In the genomic region with DNA sequence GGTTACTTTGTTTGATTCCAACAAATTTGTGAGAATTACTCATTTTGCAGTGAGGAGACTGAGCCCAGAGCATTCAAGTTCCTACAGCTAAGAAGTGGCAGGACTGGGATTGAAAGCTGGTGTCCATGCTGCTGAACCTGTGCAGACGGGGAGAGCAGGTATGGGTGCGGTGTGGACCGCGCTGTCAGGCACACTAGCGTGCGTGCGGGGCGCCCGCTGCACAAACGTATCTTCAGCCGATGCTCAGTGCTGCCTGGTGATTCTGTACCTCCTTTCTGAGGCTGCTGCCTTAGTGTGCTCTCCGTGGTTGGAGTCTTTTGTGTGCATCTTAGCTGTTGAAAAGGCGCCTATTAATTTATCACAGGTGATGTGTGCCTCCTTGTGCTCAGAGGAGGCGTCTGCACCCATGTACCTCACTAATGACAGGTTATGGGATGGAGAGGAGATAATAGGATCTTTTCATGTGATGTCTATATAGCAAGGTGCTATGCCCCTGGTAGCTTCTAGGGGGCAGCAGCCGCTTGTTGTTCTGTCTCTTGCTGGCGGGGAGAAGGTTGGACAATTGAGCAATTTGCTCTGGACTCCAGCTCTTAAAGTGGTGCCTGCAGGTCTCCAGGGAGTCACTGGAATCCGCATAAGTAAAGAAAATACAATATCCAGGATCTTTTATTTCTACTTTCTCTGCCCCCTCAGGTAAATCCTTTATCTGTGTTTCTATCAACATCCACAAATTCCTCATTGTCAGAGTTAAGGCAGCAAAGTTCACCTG, we compare ENCODE assay signal across 9 cellular contexts. TPM values are rescaled to one million over a fixed set of nuclear protein-coding genes. Genes with fewer than 3 reads are reported as not detected.
DNase-seq lines count a peak whose midpoint lies in the region; ATAC-seq, FAIRE-seq and TF ChIP-seq lines count a peak whose summit lies in the region.
"Had no signal": no experiment of that assay in that cellular context is flagged by ENCODE, and none has a peak within 500 bp of the region (broad histone marks: within the 10 kb centered on the region; RNA-seq: fewer than 3 reads in every experiment).

No MANE protein-coding gene starts in this region.

- peak; percentile 91 for ATAC-seq in HepG2
- ATAC-seq in stimulated activated naive B cell treated with anti-CD40 and anti-IgM and Interleukin-4, amounts not matched to agents 10 μg/mL and 1 μg/mL and 100 μg/mL, for 72 hours (replicated peaks) = peak; percentile 57 to 58
- no peak for ATAC-seq in GM21526 (IDR thresholded peaks at IDR 0.05; ENCODE audit: low FRiP score, unreplicated experiment)

- peak; percentile 86 for TF ChIP-seq CTCF in HFF-Myc (IDR thresholded peaks at IDR 0.05; ENCODE audit: low read depth, low read length, missing control alignments)
- TF ChIP-seq CTCF in WI38 (IDR thresholded peaks at IDR 0.05; ENCODE audit: low read depth, low read length) = peak; percentile 91
- peak; percentile 91 for TF ChIP-seq CTCF in chondrocyte (IDR thresholded peaks at IDR 0.05)
- TF ChIP-seq CTCF in HepG2 (CRISPR knock-in tag; IDR thresholded peaks at IDR 0.05) = peak; percentile 88

- POLR2A ChIA-PET in CD8-positive, alpha-beta memory T cell (lab: Charles Lee) = interaction anchor here (0.6 to 1.2 kb wide), 2 partner anchors 10 to 12 kb away, joined by 3 to 6 read pairs; no protein-coding TSS in a partner anchor
- POLR2A ChIA-PET in HepG2 (lab: Yijun Ruan, JAX) = interaction anchor here (1.0 kb wide), 1 partner anchor 178 kb away, joined by 3 read pairs; no protein-coding TSS in a partner anchor

- no peak for TF ChIP-seq POLR2A in HepG2 (IDR thresholded peaks at IDR 0.05; ENCODE audit: insufficient read depth in 1 of 2, low read depth in 2 of 2, low read length in 2 of 2)

- H3K4me3 ChIP-seq in CD8-positive, alpha-beta memory T cell (ENCODE audit: low read length) = no peak overlapping the region
- H3K4me3 ChIP-seq in HFF-Myc (replicated peaks; ENCODE audit: low read depth, low read length) (no peak overlapping the region), WI38 (ENCODE audit: low read depth, low read length) (no peak overlapping the region), HepG2 (replicated peaks in 1 of 3; ENCODE audit: insufficient read depth in 1 of 3, low read depth in 2 of 3, low read length in 3 of 3) (no peak overlapping the region)

- H3K36me3 ChIP-seq in CD8-positive, alpha-beta memory T cell (ENCODE audit: insufficient read depth, low read length) = no peaks in the 10 kb centered on the region
- peaks cover 0 to 3% of the 10 kb centered on the region in 2 experiments; a peak in 1 of 5 replicates for H3K36me3 ChIP-seq in HepG2 (replicated peaks in 1 of 2; ENCODE audit: control insufficient read depth in 1 of 2, insufficient read depth in 2 of 2, low read length in 2 of 2)

- H3K4me2 ChIP-seq in HepG2 (ENCODE audit: low read depth, low read length) = no peak overlapping the region

- H3K4me1 ChIP-seq in CD8-positive, alpha-beta memory T cell (ENCODE audit: insufficient read depth, low read length) = peaks cover 42% of the 10 kb centered on the region
- H3K4me1 ChIP-seq in HepG2 (ENCODE audit: insufficient read depth, low read length) = peaks cover 63% of the 10 kb centered on the region

- H2AFZ ChIP-seq in HepG2 (ENCODE audit: low read length) = no peak overlapping the region

- H3K27me3 ChIP-seq in CD8-positive, alpha-beta memory T cell (ENCODE audit: insufficient read depth, low read length, poor library complexity, severe bottlenecking) = no peaks in the 10 kb centered on the region
- H3K27me3 ChIP-seq in HepG2 (ENCODE audit: control insufficient read depth in 1 of 2, insufficient read depth in 2 of 2, low read length in 2 of 2) = no peaks in the 10 kb centered on the region

- H3K36me3 Mint-ChIP-seq in CD8-positive, alpha-beta memory T cell = peaks cover 0 to 5% (median under 1%) of the 10 kb centered on the region in 3 donors
- H3K36me3 Mint-ChIP-seq in chondrocyte (ENCODE audit: low read depth) = no peaks in the 10 kb centered on the region
- peaks cover 5 to 8% of the 10 kb centered on the region in 2 donors for H3K36me3 Mint-ChIP-seq in stimulated activated naive B cell treated with anti-CD40 and anti-IgM and Interleukin-4, amounts not matched to agents 10 μg/mL and 1 μg/mL and 100 μg/mL, for 72 hours
- H3K36me3 Mint-ChIP-seq: IgD-negative memory B cell had no signal

- no peak overlapping the region for H3K27ac ChIP-seq in CD8-positive, alpha-beta memory T cell (ENCODE audit: low read depth, low read length)
- H3K27ac ChIP-seq in HepG2 (ENCODE audit: extremely low read length, insufficient read depth, low read length) = no peak overlapping the region

- peak overlapping the region in 7 of 8 donors; percentile 48 to 89 (median 86) for H3K27ac Mint-ChIP-seq in CD8-positive, alpha-beta memory T cell
- H3K27ac Mint-ChIP-seq in chondrocyte (ENCODE audit: unreplicated experiment) = no peak overlapping the region
- H3K27ac Mint-ChIP-seq in stimulated activated naive B cell treated with anti-CD40 and anti-IgM and Interleukin-4, amounts not matched to agents 10 μg/mL and 1 μg/mL and 100 μg/mL, for 72 hours = no peak overlapping the region

- H3K27me3 Mint-ChIP-seq in CD8-positive, alpha-beta memory T cell = no peaks in the 10 kb centered on the region
- no peaks in the 10 kb centered on the region for H3K27me3 Mint-ChIP-seq in chondrocyte (ENCODE audit: low read depth)
- H3K27me3 Mint-ChIP-seq in stimulated activated naive B cell treated with anti-CD40 and anti-IgM and Interleukin-4, amounts not matched to agents 10 μg/mL and 1 μg/mL and 100 μg/mL, for 72 hours = no peaks in the 10 kb centered on the region
- H3K27me3 Mint-ChIP-seq: IgD-negative memory B cell had no signal

- BruUV-seq in HepG2 (replicated peaks; lab: Mats Ljungman, UMichigan) = no TSS peak

- H3K4me1 Mint-ChIP-seq in CD8-positive, alpha-beta memory T cell = peaks cover 36 to 60% (median 47%) of the 10 kb centered on the region in 3 donors
- H3K4me1 Mint-ChIP-seq in chondrocyte (ENCODE audit: low read depth) = peaks cover 37% of the 10 kb centered on the region
- peaks cover 27 to 54% of the 10 kb centered on the region in 2 donors for H3K4me1 Mint-ChIP-seq in stimulated activated naive B cell treated with anti-CD40 and anti-IgM and Interleukin-4, amounts not matched to agents 10 μg/mL and 1 μg/mL and 100 μg/mL, for 72 hours

- 66% methylated on average over 17 of the region's 17 CpGs for WGBS in HepG2 (ENCODE audit: low lambda C conversion rate)

- peak overlapping the region in 2 of 7 donors; percentile 34 to 83 for H3K4me3 Mint-ChIP-seq in CD8-positive, alpha-beta memory T cell
- no peak overlapping the region for H3K4me3 Mint-ChIP-seq in chondrocyte (ENCODE audit: unreplicated experiment)
- no peak overlapping the region for H3K4me3 Mint-ChIP-seq in stimulated activated naive B cell treated with anti-CD40 and anti-IgM and Interleukin-4, amounts not matched to agents 10 μg/mL and 1 μg/mL and 100 μg/mL, for 72 hours

- H4K20me1 ChIP-seq in HepG2 (ENCODE audit: insufficient read depth, low read length) = peaks cover 21% of the 10 kb centered on the region

- H3K9ac ChIP-seq in HepG2 (ENCODE audit: insufficient read depth, low read depth, low read length) = no peak overlapping the region

- intact Hi-C loops in HepG2 (cut with micrococcal nuclease; ENCODE audit: unreplicated experiment) = loop anchor here (1.0 to 2.0 kb wide), 2 partner anchors 360 to 434 kb away; no protein-coding TSS in a partner anchor

- no peaks in the 10 kb centered on the region for H3K9me3 ChIP-seq in CD8-positive, alpha-beta memory T cell (ENCODE audit: low read length)
- H3K9me3 ChIP-seq in HepG2 (ENCODE audit: low read length) = no peaks in the 10 kb centered on the region

- H3K79me2 ChIP-seq in HepG2 (ENCODE audit: insufficient read depth, low read length) = peaks cover 37% of the 10 kb centered on the region

- TF ChIP-seq RAD21 in HepG2 (CRISPR knock-in tag; IDR thresholded peaks at IDR 0.05) = peak; percentile 70

- FAIRE-seq in HepG2 (lab: Jason Lieb, UNC) = peak; percentile 93

- in situ Hi-C loops in HepG2 (cut with HindIII; ENCODE audit: extremely low pct_ligation_motif_present, low pct_unique_long_range_greater_than_20kb) = loop anchor here (10.0 kb wide), 1 partner anchor 438 kb away; no protein-coding TSS in a partner anchor

- DNase-seq in CD8-positive, alpha-beta memory T cell = peak; percentile 31 to 72 (median 39)
- peak; percentile 31 for DNase-seq in HFF-Myc (ENCODE audit: extremely low read depth, low read depth)
- DNase-seq in NCI-H345 treated with DMSO at 0.1 percent for 48 hours (lab: John Stamatoyannopoulos, UW; ENCODE audit: unreplicated experiment) = peak; percentile 90
- DNase-seq in chondrocyte (ENCODE audit: low spot score) = no peak
- peak; percentile 84 for DNase-seq in HepG2 (ENCODE audit: low spot score)
- DNase-seq in stimulated activated naive B cell treated with anti-CD40 and anti-IgM and Interleukin-4, amounts not matched to agents 10 μg/mL and 1 μg/mL and 100 μg/mL, for 72 hours = no peak

- CTCF ChIA-PET in CD8-positive, alpha-beta memory T cell (lab: Charles Lee) = interaction anchor here (0.6 to 6.7 kb wide), 17 partner anchors 9 to 434 kb away, joined by 3 to 78 read pairs (median 4); no protein-coding TSS in a partner anchor
- CTCF ChIA-PET in HepG2 (lab: Yijun Ruan, JAX; ENCODE audit: low intra/inter-chr PET ratio, low total read pairs) = interaction anchor here (1.6 to 2.5 kb wide), 2 partner anchors 282 to 402 kb away, joined by 3 to 6 read pairs; no protein-coding TSS in a partner anchor

- TF ChIP-seq EP300 in HepG2 (IDR thresholded peaks at IDR 0.05; ENCODE audit: low read depth in 2 of 2, low read length in 2 of 2) = no peak
- TF ChIP-seq EP300 in HepG2 (CRISPR knock-in tag; IDR thresholded peaks at IDR 0.05; ENCODE audit: borderline replicate concordance) = no peak

- H3K9me3 Mint-ChIP-seq in CD8-positive, alpha-beta memory T cell = no peaks in the 10 kb centered on the region
- no peaks in the 10 kb centered on the region for H3K9me3 Mint-ChIP-seq in chondrocyte (ENCODE audit: low read depth)
- H3K9me3 Mint-ChIP-seq in stimulated activated naive B cell treated with anti-CD40 and anti-IgM and Interleukin-4, amounts not matched to agents 10 μg/mL and 1 μg/mL and 100 μg/mL, for 72 hours = no peaks in the 10 kb centered on the region
- H3K9me3 Mint-ChIP-seq: IgD-negative memory B cell had no signal

RNA-seq across cellular contexts. Expression of gene PEX14, which starts 32.5 kb away (rescaled TPM):
- 10 to 100 TPM; 18.2 to 22.2 TPM for total RNA-seq in CD8-positive, alpha-beta memory T cell
- 5.1 TPM for polyA plus RNA-seq in CD8-positive, alpha-beta memory T cell
- total RNA-seq in chondrocyte = 16.0 to 17.8 TPM (median 17.4 TPM) in 3 replicates
- 5.9 and 9.9 TPM in 2 replicates for total RNA-seq in HepG2 (2016; rRNA removed; fragmentation: Illumina TruSeq; extraction: Trizol)
- 5.4 and 5.5 TPM in 2 replicates for total RNA-seq in HepG2 (2016; cell fraction: cytosol; rRNA removed; fragmentation: Illumina TruSeq; extraction: Trizol; ENCODE audit: low read depth)
- 6.0 and 11.1 TPM in 2 replicates for total RNA-seq in HepG2 (2016; cell fraction: insoluble cytoplasmic fraction; rRNA removed; fragmentation: Illumina TruSeq; extraction: Trizol)
- total RNA-seq in HepG2 (2016; cell fraction: membrane; rRNA removed; fragmentation: Illumina TruSeq; extraction: Trizol) = 6.6 and 8.1 TPM in 2 replicates
- total RNA-seq in HepG2 (2016; cell fraction: nucleus; rRNA removed; fragmentation: Illumina TruSeq; extraction: Trizol) = 11.8 and 16.0 TPM in 2 replicates
- 6.3 and 6.5 TPM in 2 replicates for polyA plus RNA-seq in HepG2 (2011; rRNA removed)
- polyA plus RNA-seq in HepG2 (2011; cell fraction: cytosol; rRNA removed) = 5.8 and 7.7 TPM in 2 replicates
- 22.7 and 25.4 TPM in 2 replicates for polyA plus RNA-seq in HepG2 (2011; cell fraction: nucleus; rRNA removed)
- 10.8 and 15.1 TPM in 2 replicates for polyA plus RNA-seq in HepG2 (2012)
- polyA plus RNA-seq in HepG2 (2016; cell fraction: cytosol; fragmentation: Illumina TruSeq; extraction: Trizol; ENCODE audit: low read depth) = 3.9 and 4.0 TPM in 2 replicates
- polyA plus RNA-seq in HepG2 (2016; cell fraction: insoluble cytoplasmic fraction; fragmentation: Illumina TruSeq; extraction: Trizol; ENCODE audit: low read depth) = 8.3 and 10.4 TPM in 2 replicates
- 5.7 and 6.2 TPM in 2 replicates for polyA plus RNA-seq in HepG2 (2016; cell fraction: membrane; fragmentation: Illumina TruSeq; extraction: Trizol; ENCODE audit: low read depth)
- 25.5 and 27.0 TPM in 2 replicates for polyA plus RNA-seq in HepG2 (2016; cell fraction: nucleus; fragmentation: Illumina TruSeq; extraction: Trizol; ENCODE audit: insufficient read depth, low read depth)
- 7.0 and 10.1 TPM in 2 replicates for polyA minus RNA-seq in HepG2 (2011; rRNA and poly(A)+ RNA removed; ENCODE audit: low replicate concordance)
- polyA minus RNA-seq in HepG2 (2011; cell fraction: cytosol; rRNA and poly(A)+ RNA removed) = 5.2 and 5.5 TPM in 2 replicates
- 15.8 and 20.3 TPM in 2 replicates for polyA minus RNA-seq in HepG2 (2011; cell fraction: nucleus; rRNA and poly(A)+ RNA removed)

RNA-seq across cellular contexts. Expression of gene DFFA, which starts 35.0 kb away (rescaled TPM):
- total RNA-seq in CD8-positive, alpha-beta memory T cell = 10 to 100 TPM; 67.7 to 69.1 TPM
- polyA plus RNA-seq in CD8-positive, alpha-beta memory T cell = 40.4 TPM
- total RNA-seq in chondrocyte (32.5 to 35.8 TPM (median 33.7 TPM) in 3 replicates), HepG2 (2016; rRNA removed; fragmentation: Illumina TruSeq; extraction: Trizol) (33.9 and 44.6 TPM in 2 replicates)
- total RNA-seq in HepG2 (2016; cell fraction: cytosol; rRNA removed; fragmentation: Illumina TruSeq; extraction: Trizol; ENCODE audit: low read depth) = 8.8 and 9.5 TPM in 2 replicates
- total RNA-seq in HepG2 (2016; cell fraction: insoluble cytoplasmic fraction; rRNA removed; fragmentation: Illumina TruSeq; extraction: Trizol) = 34.8 and 45.3 TPM in 2 replicates
- total RNA-seq in HepG2 (2016; cell fraction: membrane; rRNA removed; fragmentation: Illumina TruSeq; extraction: Trizol) = 18.7 and 19.6 TPM in 2 replicates
- total RNA-seq in HepG2 (2016; cell fraction: nucleus; rRNA removed; fragmentation: Illumina TruSeq; extraction: Trizol) = 14.0 and 17.3 TPM in 2 replicates
- polyA plus RNA-seq in HepG2 (2011; rRNA removed) = 16.5 and 16.6 TPM in 2 replicates
- 12.9 and 13.7 TPM in 2 replicates for polyA plus RNA-seq in HepG2 (2011; cell fraction: cytosol; rRNA removed)
- 5.9 and 7.7 TPM in 2 replicates for polyA plus RNA-seq in HepG2 (2011; cell fraction: nucleus; rRNA removed)
- 10.7 and 12.2 TPM in 2 replicates for polyA plus RNA-seq in HepG2 (2012)
- 6.5 and 6.7 TPM in 2 replicates for polyA plus RNA-seq in HepG2 (2016; cell fraction: cytosol; fragmentation: Illumina TruSeq; extraction: Trizol; ENCODE audit: low read depth)
- 32.4 and 33.3 TPM in 2 replicates for polyA plus RNA-seq in HepG2 (2016; cell fraction: insoluble cytoplasmic fraction; fragmentation: Illumina TruSeq; extraction: Trizol; ENCODE audit: low read depth)
- 10.4 and 10.6 TPM in 2 replicates for polyA plus RNA-seq in HepG2 (2016; cell fraction: membrane; fragmentation: Illumina TruSeq; extraction: Trizol; ENCODE audit: low read depth)
- polyA plus RNA-seq in HepG2 (2016; cell fraction: nucleus; fragmentation: Illumina TruSeq; extraction: Trizol; ENCODE audit: insufficient read depth, low read depth) = 20.0 and 20.1 TPM in 2 replicates
- 36.7 and 57.5 TPM in 2 replicates for polyA minus RNA-seq in HepG2 (2011; rRNA and poly(A)+ RNA removed; ENCODE audit: low replicate concordance)
- 10.2 and 11.0 TPM in 2 replicates for polyA minus RNA-seq in HepG2 (2011; cell fraction: cytosol; rRNA and poly(A)+ RNA removed)
- polyA minus RNA-seq in HepG2 (2011; cell fraction: nucleus; rRNA and poly(A)+ RNA removed) = 11.3 and 12.9 TPM in 2 replicates

RNA-seq across cellular contexts. Expression of gene CORT, which starts 57.5 kb away (rescaled TPM):
- under 1 TPM in 1 of 2 experiments, not detected in 1; 0.71 TPM for total RNA-seq in CD8-positive, alpha-beta memory T cell
- polyA plus RNA-seq in CD8-positive, alpha-beta memory T cell = not detected
- 0.65 TPM in 1 of 3 replicates, not detected in the others for total RNA-seq in chondrocyte
- 0.62 TPM in 1 of 2 replicates, not detected in the other for total RNA-seq in HepG2 (2016; rRNA removed; fragmentation: Illumina TruSeq; extraction: Trizol)
- not detected in 2 replicates for total RNA-seq in HepG2 (2016; cell fraction: cytosol; rRNA removed; fragmentation: Illumina TruSeq; extraction: Trizol; ENCODE audit: low read depth)
- 0.61 TPM in 1 of 2 replicates, not detected in the other for total RNA-seq in HepG2 (2016; cell fraction: insoluble cytoplasmic fraction; rRNA removed; fragmentation: Illumina TruSeq; extraction: Trizol)
- total RNA-seq in HepG2 (2016; cell fraction: membrane; rRNA removed; fragmentation: Illumina TruSeq; extraction: Trizol) = 0.15 and 0.21 TPM in 2 replicates
- total RNA-seq in HepG2 (2016; cell fraction: nucleus; rRNA removed; fragmentation: Illumina TruSeq; extraction: Trizol) = 0.78 and 1.1 TPM in 2 replicates
- 0.08 and 0.11 TPM in 2 replicates for polyA plus RNA-seq in HepG2 (2011; rRNA removed)
- polyA plus RNA-seq in HepG2 (2011; cell fraction: cytosol; rRNA removed) = 0.08 and 0.09 TPM in 2 replicates
- polyA plus RNA-seq in HepG2 (2011; cell fraction: nucleus; rRNA removed) = 0.24 and 0.29 TPM in 2 replicates
- polyA plus RNA-seq in HepG2 (2012) = 0.31 and 0.40 TPM in 2 replicates
- polyA plus RNA-seq in HepG2 (2016; cell fraction: cytosol; fragmentation: Illumina TruSeq; extraction: Trizol; ENCODE audit: low read depth) = 0.11 and 0.46 TPM in 2 replicates
- polyA plus RNA-seq in HepG2 (2016; cell fraction: insoluble cytoplasmic fraction; fragmentation: Illumina TruSeq; extraction: Trizol; ENCODE audit: low read depth) = 0.50 TPM in 1 of 2 replicates, not detected in the other
- 0.21 and 0.36 TPM in 2 replicates for polyA plus RNA-seq in HepG2 (2016; cell fraction: membrane; fragmentation: Illumina TruSeq; extraction: Trizol; ENCODE audit: low read depth)
- polyA plus RNA-seq in HepG2 (2016; cell fraction: nucleus; fragmentation: Illumina TruSeq; extraction: Trizol; ENCODE audit: insufficient read depth, low read depth) = 0.81 and 1.9 TPM in 2 replicates
- polyA minus RNA-seq in HepG2 (2011; rRNA and poly(A)+ RNA removed; ENCODE audit: low replicate concordance) = not detected in 2 replicates
- polyA minus RNA-seq in HepG2 (2011; cell fraction: cytosol; rRNA and poly(A)+ RNA removed) = not detected in 2 replicates
- 0.39 TPM in 1 of 2 replicates, not detected in the other for polyA minus RNA-seq in HepG2 (2011; cell fraction: nucleus; rRNA and poly(A)+ RNA removed)
- polyA plus RNA-seq: IgD-negative memory B cell had no signal

Comparison
In these comparisons a context has a peak if more than half of its experiments do, and no peak if none do; other contexts are left out.
1. DNase-seq: peak in CD8-positive, alpha-beta memory T cell (5 of 5), HFF-Myc (single experiment), NCI-H345 treated with DMSO at 0.1 percent for 48 hours (single experiment) and HepG2 (single experiment); none in chondrocyte (single experiment) and stimulated activated naive B cell treated with anti-CD40 and anti-IgM and Interleukin-4, amounts not matched to agents 10 μg/mL and 1 μg/mL and 100 μg/mL, for 72 hours (single experiment).
2. H3K27ac Mint-ChIP-seq: peak in CD8-positive, alpha-beta memory T cell (7 of 8); none in chondrocyte (single experiment) and stimulated activated naive B cell treated with anti-CD40 and anti-IgM and Interleukin-4, amounts not matched to agents 10 μg/mL and 1 μg/mL and 100 μg/mL, for 72 hours (single experiment).
3. Peak in every context shown above with its lines, with median percentiles within 50 percentile points of each other: CTCF ChIP-seq.